ENCODE assay signal across 1 cellular context in the genomic region with DNA sequence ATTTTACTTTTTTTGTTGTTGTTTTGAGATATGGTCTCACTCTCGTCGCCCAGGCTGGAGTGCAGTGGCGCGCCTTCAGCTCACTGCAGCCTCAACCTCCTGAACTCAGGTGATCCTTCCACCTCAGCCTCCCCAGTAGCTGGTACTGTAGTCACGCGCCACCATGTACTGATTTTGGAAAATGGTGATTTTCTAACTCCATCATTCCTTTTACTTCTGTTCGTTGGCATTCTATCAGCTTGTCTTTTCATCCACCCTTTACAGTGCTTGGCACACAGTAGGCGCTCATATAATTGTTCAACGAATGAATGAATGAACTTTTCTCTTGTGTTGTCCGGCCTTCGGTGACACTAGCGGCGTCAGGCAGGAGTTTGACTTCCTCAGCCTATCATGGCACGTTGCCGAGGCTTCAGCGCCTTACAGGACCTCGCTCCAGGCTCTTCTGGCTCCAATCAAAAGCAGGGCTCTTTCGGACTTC.
TF ChIP-seq lines count a peak whose summit lies in the region.

No MANE protein-coding gene starts in this region.

TF ChIP-seq in SK-N-SH, 30 proteins besides CTCF, POLR2A, EP300 and RAD21 (continued from another document):
- TF ChIP-seq, protein P1, sequence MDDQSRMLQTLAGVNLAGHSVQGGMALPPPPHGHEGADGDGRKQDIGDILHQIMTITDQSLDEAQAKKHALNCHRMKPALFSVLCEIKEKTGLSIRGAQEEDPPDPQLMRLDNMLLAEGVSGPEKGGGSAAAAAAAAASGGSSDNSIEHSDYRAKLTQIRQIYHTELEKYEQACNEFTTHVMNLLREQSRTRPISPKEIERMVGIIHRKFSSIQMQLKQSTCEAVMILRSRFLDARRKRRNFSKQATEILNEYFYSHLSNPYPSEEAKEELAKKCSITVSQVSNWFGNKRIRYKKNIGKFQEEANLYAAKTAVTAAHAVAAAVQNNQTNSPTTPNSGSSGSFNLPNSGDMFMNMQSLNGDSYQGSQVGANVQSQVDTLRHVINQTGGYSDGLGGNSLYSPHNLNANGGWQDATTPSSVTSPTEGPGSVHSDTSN (IDR thresholded peaks at IDR 0.05), result no peak
